19 cellular contexts compared by ENCODE assay signal in genomic region chr7:135174941-135175340, GRCh38. TPM values are rescaled to one million over a fixed set of nuclear protein-coding genes. Genes with fewer than 3 reads are reported as not detected.
DNase-seq lines count a peak whose midpoint lies in the region; ATAC-seq and TF ChIP-seq lines count a peak whose summit lies in the region.
"Had no signal": no experiment of that assay in that cellular context is flagged by ENCODE, and none has a peak within 500 bp of the region (broad histone marks: within the 10 kb centered on the region; RNA-seq: fewer than 3 reads in every experiment).

No MANE protein-coding gene starts in this region.

- no peaks in the 10 kb centered on the region for H3K27me3 ChIP-seq in RWPE2 (ENCODE audit: insufficient read depth, poor library complexity, severe bottlenecking)
- H3K27me3 ChIP-seq: BLaER1 treated with 17β-estradiol and CSF1 and Interleukin-3, amounts not matched to agents 10 nM and 100 nM had no signal

- no peak overlapping the region for H3K4me3 Mint-ChIP-seq in activated T-cell treated with anti-CD3 and anti-CD28 coated beads, Interleukin-2, amount 50 U/mL, for 4 hours
- H3K4me3 Mint-ChIP-seq in stimulated activated naive B cell treated with anti-CD40 and anti-IgM and Interleukin-4, amounts not matched to agents 10 μg/mL and 1 μg/mL and 100 μg/mL, for 72 hours, result no peak overlapping the region
- H3K4me3 Mint-ChIP-seq in activated CD8-positive, alpha-beta T cell treated with anti-CD3 and anti-CD28 coated beads for 36 hours, result no peak overlapping the region
- H3K4me3 Mint-ChIP-seq: B cell; CD8-positive, alpha-beta T cell; GM23338; IgD-negative memory B cell had no signal

- no peak for TF ChIP-seq CTCF in RWPE2 (IDR thresholded peaks at IDR 0.05; ENCODE audit: poor library complexity, severe bottlenecking)
- TF ChIP-seq CTCF in coronary artery (IDR thresholded peaks at IDR 0.05), result no peak
- TF ChIP-seq CTCF in activated CD8-positive, alpha-beta T cell treated with anti-CD3 and anti-CD28 coated beads for 36 hours (IDR thresholded peaks at IDR 0.05), result no peak

- H3K27ac Mint-ChIP-seq in stimulated activated naive B cell treated with anti-CD40 and anti-IgM and Interleukin-4, amounts not matched to agents 10 μg/mL and 1 μg/mL and 100 μg/mL, for 72 hours, result peak overlapping the region; percentile 15
- H3K27ac Mint-ChIP-seq in activated CD8-positive, alpha-beta T cell treated with anti-CD3 and anti-CD28 coated beads for 36 hours, result no peak overlapping the region
- H3K27ac Mint-ChIP-seq: B cell; CD8-positive, alpha-beta T cell; GM23338 had no signal

- peaks cover 3% of the 10 kb centered on the region for H3K9me3 Mint-ChIP-seq in activated T-cell treated with anti-CD3 and anti-CD28 coated beads, Interleukin-2, amount 50 U/mL, for 4 hours
- peaks cover 4 to 5% of the 10 kb centered on the region in 2 donors for H3K9me3 Mint-ChIP-seq in stimulated activated naive B cell treated with anti-CD40 and anti-IgM and Interleukin-4, amounts not matched to agents 10 μg/mL and 1 μg/mL and 100 μg/mL, for 72 hours
- no peaks in the 10 kb centered on the region for H3K9me3 Mint-ChIP-seq in activated CD8-positive, alpha-beta T cell treated with anti-CD3 and anti-CD28 coated beads for 36 hours

- peak; percentile 7 to 15 for DNase-seq in activated T-cell treated with anti-CD3 and anti-CD28 coated beads, Interleukin-2, amount 50 U/mL, for 48 hours
- no peak for DNase-seq in activated T-cell treated with anti-CD3 and anti-CD28 coated beads, Interleukin-2, amount 50 U/mL, for 4 hours
- DNase-seq in RWPE2 (ENCODE audit: low spot score) (no peak), coronary artery (ENCODE audit: low spot score) (peak; percentile 50)
- no peak for DNase-seq in stimulated activated naive B cell treated with anti-CD40 and anti-IgM and Interleukin-4, amounts not matched to agents 10 μg/mL and 1 μg/mL and 100 μg/mL, for 72 hours
- DNase-seq in activated CD8-positive, alpha-beta T cell treated with anti-CD3 and anti-CD28 coated beads for 36 hours, result no peak
- DNase-seq: CD8-positive, alpha-beta T cell; DMS 273 treated with DMSO at 0.1 percent for 48 hours; DMS53; DND-41; EL; HCEC 1CT had no signal

- H3K36me3 ChIP-seq in RWPE2 (ENCODE audit: low read depth), result peaks cover 24% of the 10 kb centered on the region

- CTCF ChIA-PET in activated CD8-positive, alpha-beta T cell treated with anti-CD3 and anti-CD28 coated beads for 36 hours (lab: Charles Lee), result interaction anchor here (0.8 to 1.2 kb wide), 2 partner anchors 189 to 190 kb away, joined by 3 read pairs; partner anchors contain the start of gene AGBL3

- H3K27ac ChIP-seq in RWPE2 (ENCODE audit: poor library complexity, severe bottlenecking) (peak overlapping the region; percentile 97), coronary artery (no peak overlapping the region)
- H3K27ac ChIP-seq: BLaER1 treated with 17β-estradiol and CSF1 and Interleukin-3, amounts not matched to agents 10 nM and 100 nM had no signal

- H3K36me3 Mint-ChIP-seq in activated T-cell treated with anti-CD3 and anti-CD28 coated beads, Interleukin-2, amount 50 U/mL, for 4 hours (ENCODE audit: insufficient read depth), result peaks cover 11% of the 10 kb centered on the region
- peaks cover 59 to 71% of the 10 kb centered on the region in 2 donors for H3K36me3 Mint-ChIP-seq in stimulated activated naive B cell treated with anti-CD40 and anti-IgM and Interleukin-4, amounts not matched to agents 10 μg/mL and 1 μg/mL and 100 μg/mL, for 72 hours
- H3K36me3 Mint-ChIP-seq in activated CD8-positive, alpha-beta T cell treated with anti-CD3 and anti-CD28 coated beads for 36 hours (ENCODE audit: low read depth), result no peaks in the 10 kb centered on the region

- no peaks in the 10 kb centered on the region for H3K27me3 Mint-ChIP-seq in activated T-cell treated with anti-CD3 and anti-CD28 coated beads, Interleukin-2, amount 50 U/mL, for 4 hours (ENCODE audit: low read depth)
- no peaks in the 10 kb centered on the region for H3K27me3 Mint-ChIP-seq in stimulated activated naive B cell treated with anti-CD40 and anti-IgM and Interleukin-4, amounts not matched to agents 10 μg/mL and 1 μg/mL and 100 μg/mL, for 72 hours
- no peaks in the 10 kb centered on the region for H3K27me3 Mint-ChIP-seq in activated CD8-positive, alpha-beta T cell treated with anti-CD3 and anti-CD28 coated beads for 36 hours
- H3K27me3 Mint-ChIP-seq: B cell, IgD-negative memory B cell had no signal

- intact Hi-C loops in activated CD8-positive, alpha-beta T cell treated with anti-CD3 and anti-CD28 coated beads for 36 hours (cut with micrococcal nuclease), result no loop called here

- no peak for ATAC-seq in activated T-cell treated with anti-CD3 and anti-CD28 coated beads, Interleukin-2, amount 50 U/mL, for 4 hours
- ATAC-seq in RWPE2 (ENCODE audit: low read depth), result no peak
- ATAC-seq in stimulated activated naive B cell treated with anti-CD40 and anti-IgM and Interleukin-4, amounts not matched to agents 10 μg/mL and 1 μg/mL and 100 μg/mL, for 72 hours (replicated peaks), result no peak
- no peak for ATAC-seq in GM19023 (IDR thresholded peaks at IDR 0.05; ENCODE audit: unreplicated experiment)
- no peak for ATAC-seq in activated CD8-positive, alpha-beta T cell treated with anti-CD3 and anti-CD28 coated beads for 36 hours
- ATAC-seq: CD8-positive, alpha-beta T cell; GM23338 had no signal

- H3K4me1 Mint-ChIP-seq in activated T-cell treated with anti-CD3 and anti-CD28 coated beads, Interleukin-2, amount 50 U/mL, for 4 hours (ENCODE audit: low read depth), result peaks cover 14% of the 10 kb centered on the region
- H3K4me1 Mint-ChIP-seq in stimulated activated naive B cell treated with anti-CD40 and anti-IgM and Interleukin-4, amounts not matched to agents 10 μg/mL and 1 μg/mL and 100 μg/mL, for 72 hours, result peaks cover 27 to 35% of the 10 kb centered on the region in 2 donors
- peaks cover 11% of the 10 kb centered on the region for H3K4me1 Mint-ChIP-seq in activated CD8-positive, alpha-beta T cell treated with anti-CD3 and anti-CD28 coated beads for 36 hours (ENCODE audit: low read depth)

- peaks cover 30% of the 10 kb centered on the region for H3K4me1 ChIP-seq in RWPE2 (ENCODE audit: insufficient read depth, poor library complexity, severe bottlenecking)

- peaks cover 6% of the 10 kb centered on the region for H3K9me3 ChIP-seq in RWPE2 (ENCODE audit: severe bottlenecking)

- POLR2A ChIA-PET in activated CD8-positive, alpha-beta T cell treated with anti-CD3 and anti-CD28 coated beads for 36 hours (lab: Charles Lee), result interaction anchor here (1.0 kb wide), 1 partner anchor 145 kb away, joined by 3 read pairs; no protein-coding TSS in a partner anchor

- no peak overlapping the region for H3K4me3 ChIP-seq in RWPE2 (ENCODE audit: severe bottlenecking)
- no peak overlapping the region for H3K4me3 ChIP-seq in coronary artery
- H3K4me3 ChIP-seq: BLaER1 treated with 17β-estradiol and CSF1 and Interleukin-3, amounts not matched to agents 10 nM and 100 nM; GM23338 had no signal

RNA-seq across cellular contexts. Expression of gene CYREN, which starts 4.4 kb away (rescaled TPM):
- total RNA-seq in activated T-cell treated with anti-CD3 and anti-CD28 coated beads, Interleukin-2, amount 50 U/mL, for 4 hours, result 10 to 100 TPM; 58.7 to 59.4 (median 59.3) TPM
- total RNA-seq in activated CD8-positive, alpha-beta T cell treated with anti-CD3 and anti-CD28 coated beads for 36 hours, result 10 to 100 TPM; 32.5 to 35.4 TPM

RNA-seq across cellular contexts. Expression of gene TMEM140, which starts 27.1 kb away (rescaled TPM):
- 1 to 10 TPM; 4.2 to 6.6 (median 6.4) TPM for total RNA-seq in activated T-cell treated with anti-CD3 and anti-CD28 coated beads, Interleukin-2, amount 50 U/mL, for 4 hours
- 1 to 10 TPM; 6.2 to 7.6 TPM for total RNA-seq in activated CD8-positive, alpha-beta T cell treated with anti-CD3 and anti-CD28 coated beads for 36 hours
- total RNA-seq: G401, GM23338 had no signal

RNA-seq across cellular contexts. Expression of gene WDR91, which starts 36.4 kb away (rescaled TPM):
- total RNA-seq in activated T-cell treated with anti-CD3 and anti-CD28 coated beads, Interleukin-2, amount 50 U/mL, for 4 hours, result 10 to 100 TPM; 17.9 to 20.1 (median 19.7) TPM
- total RNA-seq in activated CD8-positive, alpha-beta T cell treated with anti-CD3 and anti-CD28 coated beads for 36 hours, result 10 to 100 TPM; 12.9 to 13.1 TPM

RNA-seq across cellular contexts. Expression of gene STRA8, which starts 58.7 kb away (rescaled TPM):
- not detected for total RNA-seq in activated T-cell treated with anti-CD3 and anti-CD28 coated beads, Interleukin-2, amount 50 U/mL, for 4 hours
- not detected for total RNA-seq in activated CD8-positive, alpha-beta T cell treated with anti-CD3 and anti-CD28 coated beads for 36 hours
- total RNA-seq: A172; B cell; CD8-positive, alpha-beta T cell; G401; GM23338 had no signal

Comparison
In these comparisons a context has a peak if more than half of its experiments do, and no peak if none do; other contexts are left out.
1. DNase-seq: peak in activated T-cell treated with anti-CD3 and anti-CD28 coated beads, Interleukin-2, amount 50 U/mL, for 48 hours (2 of 2) and coronary artery (single experiment); none in activated T-cell treated with anti-CD3 and anti-CD28 coated beads, Interleukin-2, amount 50 U/mL, for 4 hours (single experiment), RWPE2 (single experiment), stimulated activated naive B cell treated with anti-CD40 and anti-IgM and Interleukin-4, amounts not matched to agents 10 μg/mL and 1 μg/mL and 100 μg/mL, for 72 hours (single experiment) and activated CD8-positive, alpha-beta T cell treated with anti-CD3 and anti-CD28 coated beads for 36 hours (single experiment).